In the genomic region with DNA sequence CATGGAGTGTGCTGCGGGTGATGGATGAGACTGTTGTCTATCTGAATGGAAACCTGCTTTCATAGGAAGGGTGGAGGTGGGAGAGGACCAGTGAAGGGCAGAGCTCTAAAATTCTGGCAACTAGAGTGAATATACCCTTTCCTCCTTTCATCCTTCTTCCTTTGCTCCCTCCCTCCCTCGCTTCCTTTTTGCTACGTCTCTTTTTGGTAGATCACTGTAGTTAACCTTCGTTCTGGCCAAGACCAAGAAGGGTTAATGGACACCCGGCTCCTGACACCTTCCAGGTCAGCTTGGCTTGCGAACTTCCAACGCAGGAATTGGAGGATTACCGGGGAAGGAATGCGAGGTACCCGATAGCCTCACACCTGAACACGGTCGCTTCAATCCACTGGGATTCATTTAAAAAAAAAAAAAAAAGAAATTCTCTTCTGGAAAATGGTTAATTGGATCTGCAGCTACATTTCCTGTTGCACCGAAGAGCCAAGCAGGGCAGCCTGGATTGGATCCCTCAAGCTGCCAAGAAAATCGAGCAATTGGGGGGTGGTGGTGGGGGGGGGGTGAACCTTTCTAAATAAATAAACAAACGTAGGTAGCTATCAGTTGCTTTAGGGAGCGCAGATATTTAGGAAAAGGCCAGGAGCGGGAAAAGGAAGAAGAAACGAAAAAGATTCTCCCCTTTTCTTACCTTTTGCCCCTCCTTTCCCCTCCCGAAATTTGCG, we compare ENCODE assay signal across 10 cellular contexts. TPM values are rescaled to one million over a fixed set of nuclear protein-coding genes. Genes with fewer than 3 reads are reported as not detected.
DNase-seq lines count a peak whose midpoint lies in the region; ATAC-seq lines count a peak whose summit lies in the region.
"Had no signal": no experiment of that assay in that cellular context is flagged by ENCODE, and none has a peak within 500 bp of the region (broad histone marks: within the 10 kb centered on the region; RNA-seq: fewer than 3 reads in every experiment).

No MANE protein-coding gene starts in this region.

- H2BK120ac ChIP-seq in mesendoderm (ENCODE audit: low read depth, low read length), result no peak overlapping the region

- H3K36me3 ChIP-seq in ectodermal cell (ENCODE audit: control insufficient read depth, insufficient read depth, low read length), result no peaks in the 10 kb centered on the region
- no peaks in the 10 kb centered on the region for H3K36me3 ChIP-seq in mesendoderm (ENCODE audit: control insufficient read depth, insufficient read depth, low read length)

- no peak overlapping the region for H4K8ac ChIP-seq in mesendoderm (ENCODE audit: low read depth, low read length)

- no peak overlapping the region for H3K9ac ChIP-seq in mesendoderm (ENCODE audit: low read length)

- no peak for ATAC-seq in naive thymus-derived CD8-positive, alpha-beta T cell
- ATAC-seq: activated T-helper 17 cell treated with anti-CD3 and anti-CD28 coated beads, Interleukin-2, amount 50 U/mL, for 72 hours had no signal

- peaks cover 43% of the 10 kb centered on the region for H3K4me1 ChIP-seq in ectodermal cell (ENCODE audit: control insufficient read depth, insufficient read depth, low read length)
- H3K4me1 ChIP-seq in mesendoderm (ENCODE audit: control insufficient read depth, low read depth, low read length), result peaks cover 3% of the 10 kb centered on the region

- 1 to 3% methylated on average over 16 to 20 of the region's 20 CpGs for WGBS in ectodermal cell, 2 experiments
- WGBS in mesendoderm (ENCODE audit: extremely low coverage, insufficient coverage, low lambda C conversion rate), result no CpG with 5 or more reads among the region's 20 CpGs

- no peak overlapping the region for H2AK5ac ChIP-seq in mesendoderm (ENCODE audit: low read length)

- H3K9me3 ChIP-seq in ectodermal cell (ENCODE audit: control insufficient read depth, low read length), result no peaks in the 10 kb centered on the region

- peaks cover 0 to 10% (median 4%) of the 10 kb centered on the region in 3 donors for H3K36me3 Mint-ChIP-seq in naive thymus-derived CD8-positive, alpha-beta T cell

- no peak overlapping the region for H2BK15ac ChIP-seq in mesendoderm (replicated peaks; ENCODE audit: low read depth)

- peaks cover 0 to 4% (median 2%) of the 10 kb centered on the region in 4 donors for H3K4me1 Mint-ChIP-seq in naive thymus-derived CD8-positive, alpha-beta T cell
- H3K4me1 Mint-ChIP-seq: activated T-helper 17 cell treated with anti-CD3 and anti-CD28 coated beads, Interleukin-2, amount 50 U/mL, for 72 hours had no signal

- no peak overlapping the region for H3K4me3 Mint-ChIP-seq in naive thymus-derived CD8-positive, alpha-beta T cell
- H3K4me3 Mint-ChIP-seq: activated T-helper 17 cell treated with anti-CD3 and anti-CD28 coated beads, Interleukin-2, amount 50 U/mL, for 72 hours had no signal

- no peak overlapping the region for H3K27ac Mint-ChIP-seq in naive thymus-derived CD8-positive, alpha-beta T cell
- H3K27ac Mint-ChIP-seq: activated T-helper 17 cell treated with anti-CD3 and anti-CD28 coated beads, Interleukin-2, amount 50 U/mL, for 72 hours had no signal

- no peaks in the 10 kb centered on the region for H3K79me2 ChIP-seq in mesendoderm (ENCODE audit: control insufficient read depth, insufficient read depth, low read length)

- H3K23ac ChIP-seq in mesendoderm (ENCODE audit: low read length), result no peak overlapping the region

- H3K4ac ChIP-seq in mesendoderm (ENCODE audit: low read depth, low read length), result no peak overlapping the region

- peak; percentile 12 for DNase-seq in HuH-7 (ENCODE audit: low spot score)
- DNase-seq in mesendoderm, result peak; percentile 22
- DNase-seq in substantia nigra (lab: John Stamatoyannopoulos, UW), result no peak
- DNase-seq in GM03348 (ENCODE audit: low spot score), result no peak
- DNase-seq in GOT3 (lab: John Stamatoyannopoulos, UW), result no peak
- no peak for DNase-seq in stimulated activated CD8-positive, alpha-beta memory T cell treated with anti-CD3 and anti-CD28 coated beads, Interleukin-4, amount 100 ng/mL, for 48 hours
- no peak for DNase-seq in naive thymus-derived CD8-positive, alpha-beta T cell
- DNase-seq: stimulated activated CD4-positive, alpha-beta T cell treated with anti-CD3 and anti-CD28 coated beads, Interleukin-1b, Interleukin-23, amount 100 ng/mL, for 48 hours had no signal

- H3K79me1 ChIP-seq in mesendoderm (ENCODE audit: low read length), result no peaks in the 10 kb centered on the region

- H3K9me3 Mint-ChIP-seq in naive thymus-derived CD8-positive, alpha-beta T cell, result peaks cover 0 to 12% (median 0%) of the 10 kb centered on the region in 9 donors
- H3K9me3 Mint-ChIP-seq: activated T-helper 17 cell treated with anti-CD3 and anti-CD28 coated beads, Interleukin-2, amount 50 U/mL, for 72 hours had no signal

- peaks cover 34 to 87% (median 57%) of the 10 kb centered on the region in 5 donors for H3K27me3 Mint-ChIP-seq in naive thymus-derived CD8-positive, alpha-beta T cell

- H3K27me3 ChIP-seq in ectodermal cell (ENCODE audit: control insufficient read depth, insufficient read depth, low read length, poor library complexity, severe bottlenecking) (peaks cover 73% of the 10 kb centered on the region), mesendoderm (ENCODE audit: insufficient read depth, low read length, poor library complexity) (peaks cover 54% of the 10 kb centered on the region)

- H4K5ac ChIP-seq in mesendoderm (ENCODE audit: low read length), result no peak overlapping the region

- no peak overlapping the region for H2BK5ac ChIP-seq in mesendoderm (ENCODE audit: low read length)

- POLR2A ChIA-PET in naive thymus-derived CD8-positive, alpha-beta T cell (lab: Charles Lee), result interaction anchor here (0.7 kb wide), 1 partner anchor 801 kb away, joined by 5 read pairs; no protein-coding TSS in a partner anchor

- no peak overlapping the region for H3K18ac ChIP-seq in mesendoderm (ENCODE audit: low read length)

- H3K27ac ChIP-seq in ectodermal cell (ENCODE audit: insufficient read depth, low read depth, low read length, poor library complexity, severe bottlenecking), result no peak overlapping the region
- H3K27ac ChIP-seq in mesendoderm (ENCODE audit: low read depth, low read length), result no peak overlapping the region
- peak overlapping the region; percentile 42 for H3K27ac ChIP-seq in substantia nigra (ENCODE audit: low read depth, low read length, poor library complexity, severe bottlenecking)

- no peak overlapping the region for H3K56ac ChIP-seq in mesendoderm (ENCODE audit: low read length)

- H3K4me3 ChIP-seq in ectodermal cell (ENCODE audit: insufficient read depth, low read depth, low read length) (peak overlapping the region; percentile 38), mesendoderm (ENCODE audit: low read length) (no peak overlapping the region)

- no peak overlapping the region for H3K4me2 ChIP-seq in mesendoderm (ENCODE audit: low read length)

RNA-seq across cellular contexts. Expression of a gene that starts 9.6 kb away (rescaled TPM):
- polyA plus RNA-seq in ectodermal cell (2013, experiment 1 of 4), result 101 TPM
- 117 TPM for polyA plus RNA-seq in ectodermal cell (2013, experiment 2 of 4)
- polyA plus RNA-seq in ectodermal cell (2013, experiment 3 of 4), result 80.0 TPM
- 97.4 TPM for polyA plus RNA-seq in ectodermal cell (2013, experiment 4 of 4)
- polyA plus RNA-seq in mesendoderm (2013, experiment 1 of 2), result 0.03 TPM
- 0.04 TPM for polyA plus RNA-seq in mesendoderm (2013, experiment 2 of 2)
- not detected for total RNA-seq in naive thymus-derived CD8-positive, alpha-beta T cell
- polyA plus RNA-seq in naive thymus-derived CD8-positive, alpha-beta T cell, result not detected
- total RNA-seq: activated T-helper 17 cell treated with anti-CD3 and anti-CD28 coated beads, Interleukin-2, amount 50 U/mL, for 72 hours had no signal

Comparison
In these comparisons a context has a peak if more than half of its experiments do, and no peak if none do; other contexts are left out.
1. DNase-seq: peak in HuH-7 (single experiment) and mesendoderm (single experiment); none in substantia nigra (0 of 49), GM03348 (single experiment), GOT3 (single experiment), stimulated activated CD8-positive, alpha-beta memory T cell treated with anti-CD3 and anti-CD28 coated beads, Interleukin-4, amount 100 ng/mL, for 48 hours (single experiment) and naive thymus-derived CD8-positive, alpha-beta T cell (0 of 10).